In the genomic region with DNA sequence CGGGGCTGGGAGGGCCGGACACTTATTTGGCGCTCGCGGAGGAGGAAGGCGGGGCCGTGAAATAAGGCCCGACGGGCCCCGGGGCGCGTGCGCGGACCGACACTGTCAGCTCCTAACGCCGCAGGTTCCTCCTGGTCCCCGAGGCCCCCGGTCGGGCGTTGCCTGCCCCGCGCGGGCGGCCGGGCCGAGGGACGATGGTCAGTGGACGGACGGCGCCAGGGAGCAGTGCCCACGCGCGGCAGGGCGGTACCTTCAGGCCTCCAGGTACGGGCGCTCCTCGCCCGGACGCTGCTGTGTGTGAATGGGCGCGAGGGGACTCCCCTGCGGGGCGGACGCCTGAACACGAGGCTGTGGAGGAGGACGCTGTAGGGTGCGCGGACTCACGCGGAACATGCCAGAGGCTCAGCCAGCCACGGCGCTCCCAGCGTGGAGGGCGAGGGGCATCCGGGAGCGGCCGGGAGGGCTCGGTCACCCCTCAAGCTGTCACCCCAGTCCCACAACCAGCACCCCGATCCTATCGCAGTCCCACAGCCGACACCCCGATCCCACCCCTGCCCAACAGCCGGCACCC, we compare ENCODE assay signal across 8 cellular contexts. TPM values are rescaled to one million over a fixed set of nuclear protein-coding genes. Genes with fewer than 3 reads are reported as not detected.
DNase-seq lines count a peak whose midpoint lies in the region; ATAC-seq and TF ChIP-seq lines count a peak whose summit lies in the region.

No MANE protein-coding gene starts in this region.

- intact Hi-C loops in head of caudate nucleus (cut with DNase I): loop anchor here (2.0 to 10.0 kb wide), 3 partner anchors 32 to 115 kb away; partner anchors contain the start of genes PTK6 and RTEL1

- H3K27me3 ChIP-seq in thymus (ENCODE audit: control insufficient read depth, insufficient read depth): no peaks in the 10 kb centered on the region

- no peaks in the 10 kb centered on the region for H3K9me3 Mint-ChIP-seq in activated naive CD8-positive, alpha-beta T cell (ENCODE audit: low read depth)
- H3K9me3 Mint-ChIP-seq in osteocyte (ENCODE audit: unreplicated experiment): no peaks in the 10 kb centered on the region

- peaks cover 7% of the 10 kb centered on the region for H3K36me3 Mint-ChIP-seq in activated naive CD8-positive, alpha-beta T cell
- H3K36me3 Mint-ChIP-seq in osteocyte (ENCODE audit: unreplicated experiment): no peaks in the 10 kb centered on the region

- no peaks in the 10 kb centered on the region for H3K27me3 Mint-ChIP-seq in activated naive CD8-positive, alpha-beta T cell
- H3K27me3 Mint-ChIP-seq in osteocyte (ENCODE audit: unreplicated experiment): no peaks in the 10 kb centered on the region

- peaks cover 41% of the 10 kb centered on the region for H3K4me1 Mint-ChIP-seq in activated naive CD8-positive, alpha-beta T cell (ENCODE audit: low read depth)
- peaks cover 24% of the 10 kb centered on the region for H3K4me1 Mint-ChIP-seq in osteocyte (ENCODE audit: unreplicated experiment)

- H3K4me1 ChIP-seq in thymus (ENCODE audit: control insufficient read depth, insufficient read depth, low read length): peaks cover 14% of the 10 kb centered on the region

- peak overlapping the region; percentile 94 for H3K4me3 ChIP-seq in GM08714 (ENCODE audit: low read length)
- H3K4me3 ChIP-seq in HFF-Myc (replicated peaks; ENCODE audit: low read depth, low read length): peak overlapping the region; percentile 96
- peak overlapping the region; percentile 77 for H3K4me3 ChIP-seq in thymus (ENCODE audit: low read length)

- peak overlapping the region; percentile 96 for H3K27ac ChIP-seq in thymus (ENCODE audit: low read depth)

- DNase-seq in HFF-Myc (ENCODE audit: extremely low read depth, low read depth): peak; percentile 59
- DNase-seq in MV-4-11 (lab: John Stamatoyannopoulos, UW): peak; percentile 92
- DNase-seq in head of caudate nucleus: peak; percentile 77 to 96 (median 91)
- DNase-seq in osteocyte (ENCODE audit: extremely low spot score, unreplicated experiment): no peak

- no peak for TF ChIP-seq CTCF in HFF-Myc (IDR thresholded peaks at IDR 0.05; ENCODE audit: low read depth, low read length, missing control alignments)
- no peak for TF ChIP-seq CTCF in osteocyte (IDR thresholded peaks at IDR 0.05)

- no peaks in the 10 kb centered on the region for H3K9me3 ChIP-seq in thymus (ENCODE audit: control insufficient read depth)

- H3K4me3 Mint-ChIP-seq in activated naive CD8-positive, alpha-beta T cell: peak overlapping the region; percentile 94
- peak overlapping the region; percentile 76 for H3K4me3 Mint-ChIP-seq in osteocyte (ENCODE audit: unreplicated experiment)

- peak overlapping the region; percentile 99 for H3K27ac Mint-ChIP-seq in activated naive CD8-positive, alpha-beta T cell
- H3K27ac Mint-ChIP-seq in osteocyte (ENCODE audit: unreplicated experiment): no peak overlapping the region

- peak; percentile 77 for ATAC-seq in SK-N-SH treated with all-trans-retinoic acid at 6 μM for 48 hours

- peaks cover 2% of the 10 kb centered on the region for H3K36me3 ChIP-seq in thymus (ENCODE audit: control insufficient read depth, insufficient read depth)

- under 1% methylated on average over 64 of the region's 64 CpGs for WGBS in thymus

TF ChIP-seq in SK-N-SH treated with all-trans-retinoic acid at 6 μM for 48 hours, 23 proteins besides CTCF, POLR2A, EP300 and RAD21 (continues in another document):
- TF ChIP-seq CSRNP3 (CRISPR knock-in tag; IDR thresholded peaks at IDR 0.05) (no peak), ZFP30 (CRISPR knock-in tag; IDR thresholded peaks at IDR 0.05) (no peak), ESRRG (CRISPR knock-in tag; IDR thresholded peaks at IDR 0.05) (no peak), TCF4 (CRISPR knock-in tag; IDR thresholded peaks at IDR 0.05; ENCODE audit: borderline replicate concordance) (no peak), ZNF565 (CRISPR knock-in tag; conservative IDR thresholded peaks at IDR 0.05; ENCODE audit: low read depth) (no peak), PPARA (CRISPR knock-in tag; IDR thresholded peaks at IDR 0.05; ENCODE audit: borderline replicate concordance) (no peak), ZC3H10 (CRISPR knock-in tag; IDR thresholded peaks at IDR 0.05) (no peak), ZNF8 (CRISPR knock-in tag; IDR thresholded peaks at IDR 0.05) (no peak), ISL1 (CRISPR knock-in tag; IDR thresholded peaks at IDR 0.05) (no peak), CREB5 (CRISPR knock-in tag; IDR thresholded peaks at IDR 0.05; ENCODE audit: low read depth) (no peak), POU6F1 (CRISPR knock-in tag; IDR thresholded peaks at IDR 0.05; ENCODE audit: borderline replicate concordance, low read depth) (no peak)
- TF ChIP-seq, protein P1, sequence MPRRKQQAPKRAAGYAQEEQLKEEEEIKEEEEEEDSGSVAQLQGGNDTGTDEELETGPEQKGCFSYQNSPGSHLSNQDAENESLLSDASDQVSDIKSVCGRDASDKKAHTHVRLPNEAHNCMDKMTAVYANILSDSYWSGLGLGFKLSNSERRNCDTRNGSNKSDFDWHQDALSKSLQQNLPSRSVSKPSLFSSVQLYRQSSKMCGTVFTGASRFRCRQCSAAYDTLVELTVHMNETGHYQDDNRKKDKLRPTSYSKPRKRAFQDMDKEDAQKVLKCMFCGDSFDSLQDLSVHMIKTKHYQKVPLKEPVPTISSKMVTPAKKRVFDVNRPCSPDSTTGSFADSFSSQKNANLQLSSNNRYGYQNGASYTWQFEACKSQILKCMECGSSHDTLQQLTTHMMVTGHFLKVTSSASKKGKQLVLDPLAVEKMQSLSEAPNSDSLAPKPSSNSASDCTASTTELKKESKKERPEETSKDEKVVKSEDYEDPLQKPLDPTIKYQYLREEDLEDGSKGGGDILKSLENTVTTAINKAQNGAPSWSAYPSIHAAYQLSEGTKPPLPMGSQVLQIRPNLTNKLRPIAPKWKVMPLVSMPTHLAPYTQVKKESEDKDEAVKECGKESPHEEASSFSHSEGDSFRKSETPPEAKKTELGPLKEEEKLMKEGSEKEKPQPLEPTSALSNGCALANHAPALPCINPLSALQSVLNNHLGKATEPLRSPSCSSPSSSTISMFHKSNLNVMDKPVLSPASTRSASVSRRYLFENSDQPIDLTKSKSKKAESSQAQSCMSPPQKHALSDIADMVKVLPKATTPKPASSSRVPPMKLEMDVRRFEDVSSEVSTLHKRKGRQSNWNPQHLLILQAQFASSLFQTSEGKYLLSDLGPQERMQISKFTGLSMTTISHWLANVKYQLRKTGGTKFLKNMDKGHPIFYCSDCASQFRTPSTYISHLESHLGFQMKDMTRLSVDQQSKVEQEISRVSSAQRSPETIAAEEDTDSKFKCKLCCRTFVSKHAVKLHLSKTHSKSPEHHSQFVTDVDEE (CRISPR knock-in tag; IDR thresholded peaks at IDR 0.05): no peak

RNA-seq across cellular contexts. Expression of gene GMEB2, which starts 0.3 kb away (rescaled TPM):
- total RNA-seq in osteocyte: 10.9 and 12.1 TPM in 2 replicates
- polyA plus RNA-seq in thymus: 16.3 TPM

RNA-seq across cellular contexts. Expression of gene STMN3, which starts 26.0 kb away (rescaled TPM):
- total RNA-seq in osteocyte: 32.0 and 33.2 TPM in 2 replicates
- 77.9 TPM for polyA plus RNA-seq in thymus

RNA-seq across cellular contexts. Expression of gene RTEL1, which starts 30.9 kb away (rescaled TPM):
- total RNA-seq in osteocyte: 34.1 and 35.5 TPM in 2 replicates
- polyA plus RNA-seq in thymus: 18.8 TPM

RNA-seq across cellular contexts. Expression of gene HELZ2, which starts 53.2 kb away (rescaled TPM):
- 25.0 and 29.0 TPM in 2 replicates for total RNA-seq in osteocyte
- polyA plus RNA-seq in thymus: 13.9 TPM
